1 cellular context compared by ENCODE assay signal in genomic region chr3:10280571-10280970, GRCh38.
TF ChIP-seq lines count a peak whose summit lies in the region.

No MANE protein-coding gene starts in this region.

TF ChIP-seq in SK-N-SH treated with all-trans-retinoic acid at 6 μM for 48 hours, 23 proteins besides CTCF, POLR2A, EP300 and RAD21 (continued from another document):
- TF ChIP-seq CREB5 (CRISPR knock-in tag; IDR thresholded peaks at IDR 0.05; ENCODE audit: low read depth) (no peak), TOX (CRISPR knock-in tag; IDR thresholded peaks at IDR 0.05; ENCODE audit: borderline replicate concordance) (no peak), PATZ1 (CRISPR knock-in tag; IDR thresholded peaks at IDR 0.05; ENCODE audit: borderline replicate concordance) (no peak), CSDC2 (CRISPR knock-in tag; IDR thresholded peaks at IDR 0.05) (no peak), ZFP30 (CRISPR knock-in tag; IDR thresholded peaks at IDR 0.05) (no peak), SNAI2 (CRISPR knock-in tag; IDR thresholded peaks at IDR 0.05) (no peak)
TF ChIP-seq in SK-N-SH treated with all-trans-retinoic acid at 6 μM for 48 hours: peak in this region for 0.
